8 cellular contexts compared by ENCODE assay signal in genomic region chr1:42923367-42924248, GRCh38. TPM values are rescaled to one million over a fixed set of nuclear protein-coding genes. Genes with fewer than 3 reads are reported as not detected.
DNase-seq lines count a peak whose midpoint lies in the region; ATAC-seq and TF ChIP-seq lines count a peak whose summit lies in the region.

No MANE protein-coding gene starts in this region.

- DNase-seq in A673 (ENCODE audit: low spot score), result no peak
- DNase-seq in HEK293T (ENCODE audit: extremely low spot score), result no peak
- no peak for DNase-seq in astrocyte of the spinal cord (ENCODE audit: low read depth, low spot score)
- no peak for DNase-seq in left lung
- DNase-seq in NOMO-1 treated with dmso at 0.1 percent for 144 hours (lab: John Stamatoyannopoulos, UW; ENCODE audit: unreplicated experiment), result no peak
- no peak for DNase-seq in HK-2 (ENCODE audit: unreplicated experiment)
- no peak for DNase-seq in NCI-H187 treated with DMSO at 0.1 percent for 48 hours (lab: John Stamatoyannopoulos, UW)

- POLR2A ChIA-PET in A673 (lab: Charles Lee; ENCODE audit: low non-redundant PET), result no interaction called here
- POLR2A ChIA-PET in HEK293T (lab: Yijun Ruan, JAX), result interaction anchor here (0.6 to 4.0 kb wide), 17 partner anchors 9 to 303 kb away, joined by 3 to 54 read pairs (median 3); partner anchors contain the start of genes C1orf50, CFAP57, EBNA1BP2 and ERMAP

- H3K4me1 ChIP-seq in A673 (ENCODE audit: insufficient read depth, low read length, poor library complexity, severe bottlenecking), result peaks cover 10% of the 10 kb centered on the region
- H3K4me1 ChIP-seq in left lung, result peaks cover 7 to 16% of the 10 kb centered on the region in 2 donors
- peaks cover 5% of the 10 kb centered on the region for H3K4me1 ChIP-seq in thymus (ENCODE audit: control insufficient read depth, insufficient read depth, low read length)

- CTCF ChIA-PET in A673 (lab: Charles Lee), result interaction anchor here (0.8 to 3.9 kb wide), 4 partner anchors 10 to 248 kb away, joined by 3 to 52 read pairs (median 10); partner anchors contain the start of genes CFAP57, EBNA1BP2 and ZNF691
- CTCF ChIA-PET in HEK293T (lab: Yijun Ruan, JAX), result interaction anchor here (0.5 to 3.7 kb wide), 17 partner anchors 10 to 897 kb away, joined by 3 to 50 read pairs (median 3); no protein-coding TSS in a partner anchor

- ATAC-seq in left lung, result peak; percentile 3

- H3K36me3 ChIP-seq in A673 (ENCODE audit: insufficient read depth, low read length, poor library complexity, severe bottlenecking) (peaks cover 10% of the 10 kb centered on the region), left lung (peaks cover 0 to 22% of the 10 kb centered on the region in 2 donors), thymus (ENCODE audit: control insufficient read depth, insufficient read depth) (peaks cover 25% of the 10 kb centered on the region)

- H3K9me3 ChIP-seq in A673 (ENCODE audit: low read depth, low read length, poor library complexity, severe bottlenecking) (no peaks in the 10 kb centered on the region), left lung (no peaks in the 10 kb centered on the region), thymus (ENCODE audit: control insufficient read depth) (peaks cover 1% of the 10 kb centered on the region)

- in situ Hi-C loops in astrocyte of the spinal cord (cut with HindIII; ENCODE audit: low sequenced_read_pairs), result loop anchor here (25.0 kb wide), 1 partner anchor 139 kb away; no protein-coding TSS in a partner anchor

- no TSS peak for BruUV-seq in A673 (replicated peaks; lab: Mats Ljungman, UMichigan)

- TF ChIP-seq CTCF in A673 (conservative IDR thresholded peaks at IDR 0.05; ENCODE audit: low read depth, low read length) (no peak), astrocyte of the spinal cord (IDR thresholded peaks at IDR 0.05; ENCODE audit: low read depth, low read length) (no peak), left lung (IDR thresholded peaks at IDR 0.05) (no peak)

- intact Hi-C loops in A673 (cut with micrococcal nuclease; ENCODE audit: unreplicated experiment) (loop anchor here (10.0 kb wide), 1 partner anchor 149 kb away; no protein-coding TSS in a partner anchor), left lung (cut with DNase I) (no loop called here)

- H3K27ac ChIP-seq in A673 (ENCODE audit: low read depth, low read length, poor library complexity, severe bottlenecking) (peak overlapping the region; percentile 53), left lung (peak overlapping the region; percentile 87 to 91), thymus (ENCODE audit: low read depth) (peak overlapping the region; percentile 96)

- no peaks in the 10 kb centered on the region for H3K27me3 ChIP-seq in A673 (replicated peaks; ENCODE audit: insufficient read depth, low read depth, low read length, poor library complexity)
- H3K27me3 ChIP-seq in left lung, result no peaks in the 10 kb centered on the region
- no peaks in the 10 kb centered on the region for H3K27me3 ChIP-seq in thymus (ENCODE audit: control insufficient read depth, insufficient read depth)

- H3K4me3 ChIP-seq in A673 (ENCODE audit: low read depth, low read length, poor library complexity, severe bottlenecking) (peak overlapping the region; percentile 69), astrocyte of the spinal cord (ENCODE audit: low read depth, low read length) (peak overlapping the region; percentile 64), left lung (peak overlapping the region; percentile 69 to 77), thymus (ENCODE audit: low read length) (peak overlapping the region; percentile 97)

- WGBS in thymus, result 4% methylated on average over 23 of the region's 23 CpGs

TF ChIP-seq in HEK293T, 16 proteins besides CTCF, POLR2A, EP300 and RAD21:
- TF ChIP-seq, protein P1, sequence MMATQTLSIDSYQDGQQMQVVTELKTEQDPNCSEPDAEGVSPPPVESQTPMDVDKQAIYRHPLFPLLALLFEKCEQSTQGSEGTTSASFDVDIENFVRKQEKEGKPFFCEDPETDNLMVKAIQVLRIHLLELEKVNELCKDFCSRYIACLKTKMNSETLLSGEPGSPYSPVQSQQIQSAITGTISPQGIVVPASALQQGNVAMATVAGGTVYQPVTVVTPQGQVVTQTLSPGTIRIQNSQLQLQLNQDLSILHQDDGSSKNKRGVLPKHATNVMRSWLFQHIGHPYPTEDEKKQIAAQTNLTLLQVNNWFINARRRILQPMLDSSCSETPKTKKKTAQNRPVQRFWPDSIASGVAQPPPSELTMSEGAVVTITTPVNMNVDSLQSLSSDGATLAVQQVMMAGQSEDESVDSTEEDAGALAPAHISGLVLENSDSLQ (IDR thresholded peaks at IDR 0.05), result peak; percentile 1; the same call in 1 of the 2 replicates
- TF ChIP-seq HDGF (IDR thresholded peaks at IDR 0.05; ENCODE audit: borderline replicate concordance) (no peak), ELF4 (IDR thresholded peaks at IDR 0.05) (no peak), FOXA1 (IDR thresholded peaks at IDR 0.05) (no peak), FOXM1 (IDR thresholded peaks at IDR 0.05; ENCODE audit: borderline replicate concordance) (no peak)

RNA-seq across cellular contexts. Expression of gene SLC2A1, which starts 35.1 kb away (rescaled TPM):
- total RNA-seq in A673 (2021) (36.7 and 43.2 TPM in 2 replicates), left lung (10 to 100 TPM; 10.5 to 12.1 TPM)
- polyA plus RNA-seq in thymus, result 15.9 TPM
